8 cellular contexts compared by ENCODE assay signal in genomic region chr2:181891966-181892794, GRCh38. TPM values are rescaled to one million over a fixed set of nuclear protein-coding genes. Genes with fewer than 3 reads are reported as not detected.
DNase-seq lines count a peak whose midpoint lies in the region; ATAC-seq and TF ChIP-seq lines count a peak whose summit lies in the region.

No MANE protein-coding gene starts in this region.

- H2BK20ac ChIP-seq in IMR-90 (ENCODE audit: low read depth, low read length) = peak overlapping the region; percentile 54; the same call in 1 of the 2 replicates

- H3K56ac ChIP-seq in IMR-90 (ENCODE audit: extremely low read depth, insufficient read depth, low read length) = peak overlapping the region; percentile 91

- in situ Hi-C loops in IMR-90 (cut with MboI; ENCODE audit: low sequenced_read_pairs) = loop anchor here (10.0 kb wide), 1 partner anchor 1767 kb away; no protein-coding TSS in a partner anchor

- H3K14ac ChIP-seq in IMR-90 (replicated peaks; ENCODE audit: low read depth, low read length) = peak overlapping the region; percentile 88

- ATAC-seq in GM21576 (IDR thresholded peaks at IDR 0.05; ENCODE audit: unreplicated experiment) (peak; percentile 56), IMR-90 (ENCODE audit: low read depth) (peak; percentile 48), gastroesophageal sphincter (peak; percentile 67)

- dilution Hi-C loops in IMR-90 (cut with HindIII; ENCODE audit: low sequenced_read_pairs, unreplicated experiment) = no loop called here

- DNase-seq in ELF-1 (ENCODE audit: low read depth, low spot score) (peak; percentile 79), IMR-90 (peak; percentile 55), SIG-M5 (lab: John Stamatoyannopoulos, UW) (peak; percentile 23), occipital lobe (lab: John Stamatoyannopoulos, UW) (peak; percentile 76), thyroid gland (peak; percentile 69 to 71)
- peak; percentile 39 for DNase-seq in activated gamma-delta T cell treated with anti-CD3 and anti-CD28 coated beads, Interleukin-2, amount 50 U/mL, for 16 hours (ENCODE audit: low read depth)

- H4K8ac ChIP-seq in IMR-90 (ENCODE audit: low read depth in 2 of 2, low read length in 2 of 2) = peak overlapping the region; percentile 64 to 81

- peaks cover 0 to 14% of the 10 kb centered on the region in 2 experiments; a peak in 1 of 4 replicates for H3K79me1 ChIP-seq in IMR-90 (ENCODE audit: low read depth in 1 of 2, low read length in 2 of 2)

- H3K4me3 ChIP-seq in IMR-90 (ENCODE audit: insufficient read depth, low read depth, low read length) (peak overlapping the region; percentile 98), gastroesophageal sphincter (peak overlapping the region; percentile 81 to 99), thyroid gland (replicated peaks in 1 of 3) (peak overlapping the region; percentile 8 to 90 (median 58))

- CTCF ChIA-PET in IMR-90 (lab: Yijun Ruan, JAX) = interaction anchor here (0.9 to 1.5 kb wide), 2 partner anchors 12 to 13 kb away, joined by 3 read pairs; no protein-coding TSS in a partner anchor

- H3K23ac ChIP-seq in IMR-90 (ENCODE audit: low read depth, low read length) = peak overlapping the region; percentile 76

- 0% methylated on average over 14 of the region's 83 CpGs; no CpG with 5 or more reads in 1 of the 2 experiments for WGBS in IMR-90 (ENCODE audit: extremely low coverage in 2 of 2, insufficient read length in 1 of 2), 2 experiments
- no CpG with 5 or more reads among the region's 83 CpGs for WGBS in gastroesophageal sphincter (ENCODE audit: low coverage in 1 of 2), 2 donors
- WGBS in thyroid gland, 2 donors = 0 to 1% methylated on average over 10 to 62 of the region's 83 CpGs

- POLR2A ChIA-PET in IMR-90 (lab: Charles Lee; ENCODE audit: unreplicated experiment) = no interaction called here

- H3K36me3 ChIP-seq in IMR-90 (ENCODE audit: control insufficient read depth, insufficient read depth, low read length) = no peaks in the 10 kb centered on the region; the same call in 1 of the 2 replicates
- no peaks in the 10 kb centered on the region for H3K36me3 ChIP-seq in gastroesophageal sphincter
- no peaks in the 10 kb centered on the region for H3K36me3 ChIP-seq in thyroid gland

- H2AK9ac ChIP-seq in IMR-90 (replicated peaks; ENCODE audit: low read depth, low read length, poor library complexity) = peak overlapping the region; percentile 96

- peak overlapping the region; percentile 92 for H3K4ac ChIP-seq in IMR-90 (ENCODE audit: low read depth, low read length)

- H3K27me3 ChIP-seq in IMR-90 (ENCODE audit: control insufficient read depth, insufficient read depth, low read length) = no peaks in the 10 kb centered on the region
- H3K27me3 ChIP-seq in gastroesophageal sphincter = no peaks in the 10 kb centered on the region
- no peaks in the 10 kb centered on the region for H3K27me3 ChIP-seq in thyroid gland

- H2BK120ac ChIP-seq in IMR-90 (ENCODE audit: low read depth, low read length) = peak overlapping the region; percentile 79

- no peaks in the 10 kb centered on the region for H3K9me1 ChIP-seq in IMR-90 (ENCODE audit: insufficient read depth, low read length)

- H3K27ac ChIP-seq in IMR-90 (ENCODE audit: insufficient read depth, low read length) = peak overlapping the region; percentile 98
- H3K27ac ChIP-seq in gastroesophageal sphincter = peak overlapping the region; percentile 96 to 99 (median 98)
- H3K27ac ChIP-seq in thyroid gland = peak overlapping the region; percentile 96 to 97 (median 97)

- H4K5ac ChIP-seq in IMR-90 (ENCODE audit: low read depth, low read length) = peak overlapping the region; percentile 88

- no TSS peak for BruUV-seq in IMR-90 (replicated peaks; lab: Mats Ljungman, UMichigan)

- H3K4me1 ChIP-seq in IMR-90 (ENCODE audit: control insufficient read depth, insufficient read depth, low read length) (peaks cover 3% of the 10 kb centered on the region; the same call in 1 of the 2 replicates), gastroesophageal sphincter (peaks cover 15 to 51% (median 23%) of the 10 kb centered on the region in 3 donors), thyroid gland (peaks cover 21% of the 10 kb centered on the region in 2 donors)

- TF ChIP-seq EP300 in gastroesophageal sphincter (IDR thresholded peaks at IDR 0.05) = no peak

- H2AFZ ChIP-seq in IMR-90 (replicated peaks; ENCODE audit: low read length, poor library complexity) = peak overlapping the region; percentile 82

- H3K4me2 ChIP-seq in IMR-90 (ENCODE audit: low read depth, low read length) = peak overlapping the region; percentile 99

- no peak for TF ChIP-seq CTCF in IMR-90 (conservative IDR thresholded peaks at IDR 0.05; ENCODE audit: low read depth, low read length)
- peak in 2 of 4 experiments; percentile 23 to 28 for TF ChIP-seq CTCF in gastroesophageal sphincter (IDR thresholded peaks at IDR 0.05)
- peak in 1 of 6 experiments; percentile 9 for TF ChIP-seq CTCF in thyroid gland (IDR thresholded peaks at IDR 0.05)

- peak overlapping the region; percentile 35; the same call in 2 of the 3 replicates for H2BK15ac ChIP-seq in IMR-90 (ENCODE audit: low read depth, low read length)

- H3K9me3 ChIP-seq in IMR-90 (ENCODE audit: control insufficient read depth, insufficient read depth, low read length) (no peaks in the 10 kb centered on the region), gastroesophageal sphincter (no peaks in the 10 kb centered on the region), thyroid gland (no peaks in the 10 kb centered on the region)

- intact Hi-C loops in IMR-90 (cut with micrococcal nuclease) = loop anchor here (1.0 to 10.0 kb wide), 5 partner anchors 105 to 1767 kb away; no protein-coding TSS in a partner anchor
- intact Hi-C loops in thyroid gland (cut with DNase I) = no loop called here

- H4K20me1 ChIP-seq in IMR-90 (ENCODE audit: insufficient read depth, low read length) = peaks cover 4% of the 10 kb centered on the region; the same call in 1 of the 2 replicates

- no peak for TF ChIP-seq RAD21 in IMR-90 (IDR thresholded peaks at IDR 0.05; ENCODE audit: low read length)

- peak overlapping the region; percentile 88 for H2BK5ac ChIP-seq in IMR-90 (ENCODE audit: low read depth, low read length, poor library complexity, severe bottlenecking)

- no peak for TF ChIP-seq POLR2A in IMR-90 (IDR thresholded peaks at IDR 0.05; ENCODE audit: low read depth, low read length)
- TF ChIP-seq POLR2A in gastroesophageal sphincter (IDR thresholded peaks at IDR 0.05) = peak; percentile 12 to 44
- peak; percentile 18 to 66 for TF ChIP-seq POLR2A in thyroid gland (IDR thresholded peaks at IDR 0.05)

- peak overlapping the region; percentile 21 for H4K91ac ChIP-seq in IMR-90 (ENCODE audit: insufficient read depth, low read depth, low read length)

- peak overlapping the region; percentile 91 for H3K18ac ChIP-seq in IMR-90 (ENCODE audit: low read depth, low read length)

- peak overlapping the region; percentile 98 for H3K9ac ChIP-seq in IMR-90 (ENCODE audit: low read depth, low read length)

- peak overlapping the region; percentile 92 for H2AK5ac ChIP-seq in IMR-90 (ENCODE audit: low read depth, low read length)

TF ChIP-seq in IMR-90, 13 proteins besides CTCF, POLR2A, EP300 and RAD21:
- TF ChIP-seq RCOR1 (IDR thresholded peaks at IDR 0.05; ENCODE audit: insufficient replicate concordance, low read length) (no peak), MAZ (IDR thresholded peaks at IDR 0.05; ENCODE audit: borderline replicate concordance, low read depth, low read length) (peak; percentile 53), MAFK (IDR thresholded peaks at IDR 0.05; ENCODE audit: low read depth, low read length) (no peak), FOS (IDR thresholded peaks at IDR 0.05; ENCODE audit: low read depth, low read length) (no peak), BHLHE40 (IDR thresholded peaks at IDR 0.05; ENCODE audit: low read depth, low read length) (peak; percentile 51), USF2 (IDR thresholded peaks at IDR 0.05; ENCODE audit: low read depth, low read length) (0 out of 2 replicates have a peak, but pooled peaks have one; percentile 9), CHD1 (IDR thresholded peaks at IDR 0.05; ENCODE audit: low read depth, low read length) (no peak)

RNA-seq across cellular contexts. Expression of gene ITPRID2, which starts 0.7 kb away (rescaled TPM):
- total RNA-seq in IMR-90 (2012; rRNA removed) (168 and 187 TPM in 2 replicates), gastroesophageal sphincter (100 to 1,000 TPM; 106 to 127 (median 116) TPM), occipital lobe (41.0 TPM), thyroid gland (100 to 1,000 TPM; 103 to 199 (median 143) TPM)
- polyA plus RNA-seq in IMR-90 (2012; rRNA removed) = 61.6 and 74.1 TPM in 2 replicates
- 28.0 and 39.0 TPM in 2 replicates for polyA plus RNA-seq in IMR-90 (2012; cell fraction: cytosol; rRNA removed)
- 35.1 and 131 TPM in 2 replicates for polyA plus RNA-seq in IMR-90 (2012; cell fraction: nucleus; rRNA removed; ENCODE audit: low replicate concordance)

Comparison
In these comparisons a context has a peak if more than half of its experiments do, and no peak if none do; other contexts are left out.
1. Peak in every context shown above with its lines: DNase-seq, ATAC-seq, H3K4me3 ChIP-seq and H3K27ac ChIP-seq.
2. DNase-seq: peak in every context shown above with its lines; median percentile 79 in ELF-1; 76 in occipital lobe; 70 in thyroid gland; 55 in IMR-90; 39 in activated gamma-delta T cell treated with anti-CD3 and anti-CD28 coated beads, Interleukin-2, amount 50 U/mL, for 16 hours; 23 in SIG-M5.